8 cellular contexts compared by ENCODE assay signal in the genomic region with DNA sequence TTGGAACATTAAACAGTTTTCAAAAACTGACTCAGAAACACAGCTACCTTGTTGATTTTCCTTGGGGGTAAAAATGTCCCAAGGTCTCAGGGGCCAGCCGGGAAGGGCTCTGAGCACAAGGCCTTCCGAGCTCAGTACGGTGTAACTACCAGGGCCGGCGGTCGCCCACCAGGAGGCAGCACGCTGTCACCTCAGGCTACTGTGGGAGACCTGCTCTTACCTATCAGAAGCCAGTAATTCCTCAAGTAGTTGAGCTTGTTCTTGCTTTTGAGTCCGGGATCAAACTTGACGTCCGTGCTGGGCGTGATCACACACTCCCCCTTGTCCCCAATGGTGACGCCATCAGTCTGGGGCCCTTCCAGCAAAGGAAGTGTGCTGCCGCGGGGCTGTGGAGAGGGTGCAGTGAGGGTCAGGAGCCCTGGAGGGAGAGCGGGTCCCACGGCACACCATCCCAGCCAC. TPM values are rescaled to one million over a fixed set of nuclear protein-coding genes. Genes with fewer than 3 reads are reported as not detected.
DNase-seq lines count a peak whose midpoint lies in the region; ATAC-seq and TF ChIP-seq lines count a peak whose summit lies in the region.

No MANE protein-coding gene starts in this region.

- no peak overlapping the region for H3K4me3 Mint-ChIP-seq in dendritic cell treated with granulocyte-macrophage colony-stimulating factor and Interleukin-4, amounts not matched to agents 40 ng/mL and 50 ng/mL, for 4 days
- H3K4me3 Mint-ChIP-seq in stimulated activated naive CD8-positive, alpha-beta T cell treated with anti-CD3 and anti-CD28 coated beads, Interleukin-15, amount 100 ng/mL, for 72 hours = peak overlapping the region in 1 of 2 donors; percentile 28

- no peaks in the 10 kb centered on the region for H3K9me3 ChIP-seq in HEK293 (ENCODE audit: control insufficient read depth, insufficient read depth, low read depth, low read length)

- intact Hi-C loops in dendritic cell treated with granulocyte-macrophage colony-stimulating factor and Interleukin-4, amounts not matched to agents 40 ng/mL and 50 ng/mL, for 4 days (cut with micrococcal nuclease) = loop anchor here (2.0 kb wide), 1 partner anchor 67 kb away; a partner anchor contains a TSS

- H3K4me1 ChIP-seq in HEK293 (ENCODE audit: control insufficient read depth, insufficient read depth, low read length) = no peaks in the 10 kb centered on the region

- peak; percentile 51 for DNase-seq in 8988T
- peak; percentile 55 to 79 for DNase-seq in lung microvascular endothelial cell (ENCODE audit: low read depth in 2 of 2)
- peak; percentile 28 to 40 for DNase-seq in stimulated activated naive CD8-positive, alpha-beta T cell treated with anti-CD3 and anti-CD28 coated beads, Interleukin-15, amount 100 ng/mL, for 72 hours

- peaks cover 80% of the 10 kb centered on the region for H3K4me1 Mint-ChIP-seq in dendritic cell treated with granulocyte-macrophage colony-stimulating factor and Interleukin-4, amounts not matched to agents 40 ng/mL and 50 ng/mL, for 4 days (ENCODE audit: low read depth)
- peaks cover 79% of the 10 kb centered on the region for H3K4me1 Mint-ChIP-seq in stimulated activated naive CD8-positive, alpha-beta T cell treated with anti-CD3 and anti-CD28 coated beads, Interleukin-15, amount 100 ng/mL, for 72 hours

- peak; percentile 18; the same call in 1 of the 2 replicates for TF ChIP-seq CTCF in HEK293 (tag by site-specific recombination; IDR thresholded peaks at IDR 0.05)

- no peak overlapping the region for H3K4me3 ChIP-seq in HEK293 (ENCODE audit: low read depth, low read length)

- POLR2A ChIA-PET in HEK293 (lab: Yijun Ruan, JAX) = interaction anchor here (1.3 kb wide), 1 partner anchor 70 kb away, joined by 3 read pairs; no protein-coding TSS in a partner anchor

- peak overlapping the region; percentile 64 for H3K27ac Mint-ChIP-seq in dendritic cell treated with granulocyte-macrophage colony-stimulating factor and Interleukin-4, amounts not matched to agents 40 ng/mL and 50 ng/mL, for 4 days
- peak overlapping the region in 1 of 2 donors; percentile 59 for H3K27ac Mint-ChIP-seq in stimulated activated naive CD8-positive, alpha-beta T cell treated with anti-CD3 and anti-CD28 coated beads, Interleukin-15, amount 100 ng/mL, for 72 hours

- peak; percentile 33 to 40 for ATAC-seq in activated CD4-positive, CD25-positive, alpha-beta regulatory T cell treated with anti-CD3 and anti-CD28 coated beads, Interleukin-2, amount 50 U/mL, for 24 hours
- peak; percentile 59 for ATAC-seq in stimulated activated naive CD8-positive, alpha-beta T cell treated with anti-CD3 and anti-CD28 coated beads, Interleukin-15, amount 100 ng/mL, for 72 hours
- ATAC-seq in HG03159 (IDR thresholded peaks at IDR 0.05; ENCODE audit: unreplicated experiment) = no peak
- no peak for ATAC-seq in HG03196 (IDR thresholded peaks at IDR 0.05; ENCODE audit: unreplicated experiment)

- H3K36me3 ChIP-seq in HEK293 (ENCODE audit: control insufficient read depth in 2 of 2, insufficient read depth in 1 of 2, low read length in 2 of 2) = peaks cover 0 to 27% of the 10 kb centered on the region in 2 experiments; a peak in 2 of 3 replicates

- no peaks in the 10 kb centered on the region for H3K27me3 Mint-ChIP-seq in dendritic cell treated with granulocyte-macrophage colony-stimulating factor and Interleukin-4, amounts not matched to agents 40 ng/mL and 50 ng/mL, for 4 days
- H3K27me3 Mint-ChIP-seq in stimulated activated naive CD8-positive, alpha-beta T cell treated with anti-CD3 and anti-CD28 coated beads, Interleukin-15, amount 100 ng/mL, for 72 hours = no peaks in the 10 kb centered on the region

- H3K9me3 Mint-ChIP-seq in dendritic cell treated with granulocyte-macrophage colony-stimulating factor and Interleukin-4, amounts not matched to agents 40 ng/mL and 50 ng/mL, for 4 days = peaks cover 6% of the 10 kb centered on the region
- peaks cover 4 to 6% of the 10 kb centered on the region in 2 donors for H3K9me3 Mint-ChIP-seq in stimulated activated naive CD8-positive, alpha-beta T cell treated with anti-CD3 and anti-CD28 coated beads, Interleukin-15, amount 100 ng/mL, for 72 hours

- no peak overlapping the region for H3K27ac ChIP-seq in HEK293 (ENCODE audit: extremely low read depth, low read depth, low read length)

- CTCF ChIA-PET in HEK293 (lab: Yijun Ruan, JAX) = interaction anchor here (0.6 to 5.8 kb wide), 19 partner anchors 10 to 239 kb away, joined by 3 to 99 read pairs (median 4); a partner anchor contains a TSS

- H3K36me3 Mint-ChIP-seq in dendritic cell treated with granulocyte-macrophage colony-stimulating factor and Interleukin-4, amounts not matched to agents 40 ng/mL and 50 ng/mL, for 4 days (ENCODE audit: low read depth) = peaks cover 81% of the 10 kb centered on the region

TF ChIP-seq in HEK293, 187 proteins besides CTCF, POLR2A, EP300 and RAD21:
- TF ChIP-seq, protein P1, sequence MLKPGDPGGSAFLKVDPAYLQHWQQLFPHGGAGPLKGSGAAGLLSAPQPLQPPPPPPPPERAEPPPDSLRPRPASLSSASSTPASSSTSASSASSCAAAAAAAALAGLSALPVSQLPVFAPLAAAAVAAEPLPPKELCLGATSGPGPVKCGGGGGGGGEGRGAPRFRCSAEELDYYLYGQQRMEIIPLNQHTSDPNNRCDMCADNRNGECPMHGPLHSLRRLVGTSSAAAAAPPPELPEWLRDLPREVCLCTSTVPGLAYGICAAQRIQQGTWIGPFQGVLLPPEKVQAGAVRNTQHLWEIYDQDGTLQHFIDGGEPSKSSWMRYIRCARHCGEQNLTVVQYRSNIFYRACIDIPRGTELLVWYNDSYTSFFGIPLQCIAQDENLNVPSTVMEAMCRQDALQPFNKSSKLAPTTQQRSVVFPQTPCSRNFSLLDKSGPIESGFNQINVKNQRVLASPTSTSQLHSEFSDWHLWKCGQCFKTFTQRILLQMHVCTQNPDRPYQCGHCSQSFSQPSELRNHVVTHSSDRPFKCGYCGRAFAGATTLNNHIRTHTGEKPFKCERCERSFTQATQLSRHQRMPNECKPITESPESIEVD (tag by site-specific recombination; IDR thresholded peaks at IDR 0.05) = no peak
- peak; percentile 28 for TF ChIP-seq ZNF654 (tag by site-specific recombination; IDR thresholded peaks at IDR 0.05; ENCODE audit: low read depth)
- TF ChIP-seq ZNF610 (tag by site-specific recombination; IDR thresholded peaks at IDR 0.05; ENCODE audit: borderline replicate concordance) = no peak
- no peak for TF ChIP-seq ZNF555 (tag by site-specific recombination; conservative IDR thresholded peaks at IDR 0.05)
- TF ChIP-seq, protein P2, sequence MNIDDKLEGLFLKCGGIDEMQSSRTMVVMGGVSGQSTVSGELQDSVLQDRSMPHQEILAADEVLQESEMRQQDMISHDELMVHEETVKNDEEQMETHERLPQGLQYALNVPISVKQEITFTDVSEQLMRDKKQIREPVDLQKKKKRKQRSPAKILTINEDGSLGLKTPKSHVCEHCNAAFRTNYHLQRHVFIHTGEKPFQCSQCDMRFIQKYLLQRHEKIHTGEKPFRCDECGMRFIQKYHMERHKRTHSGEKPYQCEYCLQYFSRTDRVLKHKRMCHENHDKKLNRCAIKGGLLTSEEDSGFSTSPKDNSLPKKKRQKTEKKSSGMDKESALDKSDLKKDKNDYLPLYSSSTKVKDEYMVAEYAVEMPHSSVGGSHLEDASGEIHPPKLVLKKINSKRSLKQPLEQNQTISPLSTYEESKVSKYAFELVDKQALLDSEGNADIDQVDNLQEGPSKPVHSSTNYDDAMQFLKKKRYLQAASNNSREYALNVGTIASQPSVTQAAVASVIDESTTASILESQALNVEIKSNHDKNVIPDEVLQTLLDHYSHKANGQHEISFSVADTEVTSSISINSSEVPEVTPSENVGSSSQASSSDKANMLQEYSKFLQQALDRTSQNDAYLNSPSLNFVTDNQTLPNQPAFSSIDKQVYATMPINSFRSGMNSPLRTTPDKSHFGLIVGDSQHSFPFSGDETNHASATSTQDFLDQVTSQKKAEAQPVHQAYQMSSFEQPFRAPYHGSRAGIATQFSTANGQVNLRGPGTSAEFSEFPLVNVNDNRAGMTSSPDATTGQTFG (tag by site-specific recombination; IDR thresholded peaks at IDR 0.05; ENCODE audit: borderline replicate concordance) = no peak
- no peak for TF ChIP-seq FEZF1 (tag by site-specific recombination; IDR thresholded peaks at IDR 0.05)
- TF ChIP-seq ZFP37 (tag by site-specific recombination; IDR thresholded peaks at IDR 0.05) = no peak
- no peak for TF ChIP-seq ZNF549 (tag by site-specific recombination; IDR thresholded peaks at IDR 0.05)

RNA-seq across cellular contexts. Expression of a gene that starts 43.4 kb away (rescaled TPM):
- total RNA-seq in lung microvascular endothelial cell = 257 and 282 TPM in 2 replicates

Comparison
In these comparisons a context has a peak if more than half of its experiments do, and no peak if none do; other contexts are left out.
1. ATAC-seq: peak in activated CD4-positive, CD25-positive, alpha-beta regulatory T cell treated with anti-CD3 and anti-CD28 coated beads, Interleukin-2, amount 50 U/mL, for 24 hours (2 of 2) and stimulated activated naive CD8-positive, alpha-beta T cell treated with anti-CD3 and anti-CD28 coated beads, Interleukin-15, amount 100 ng/mL, for 72 hours (single experiment); none in HG03159 (single experiment) and HG03196 (single experiment).
2. Peak in every context shown above with its lines, with median percentiles within 50 percentile points of each other: DNase-seq.